In the genomic region with DNA sequence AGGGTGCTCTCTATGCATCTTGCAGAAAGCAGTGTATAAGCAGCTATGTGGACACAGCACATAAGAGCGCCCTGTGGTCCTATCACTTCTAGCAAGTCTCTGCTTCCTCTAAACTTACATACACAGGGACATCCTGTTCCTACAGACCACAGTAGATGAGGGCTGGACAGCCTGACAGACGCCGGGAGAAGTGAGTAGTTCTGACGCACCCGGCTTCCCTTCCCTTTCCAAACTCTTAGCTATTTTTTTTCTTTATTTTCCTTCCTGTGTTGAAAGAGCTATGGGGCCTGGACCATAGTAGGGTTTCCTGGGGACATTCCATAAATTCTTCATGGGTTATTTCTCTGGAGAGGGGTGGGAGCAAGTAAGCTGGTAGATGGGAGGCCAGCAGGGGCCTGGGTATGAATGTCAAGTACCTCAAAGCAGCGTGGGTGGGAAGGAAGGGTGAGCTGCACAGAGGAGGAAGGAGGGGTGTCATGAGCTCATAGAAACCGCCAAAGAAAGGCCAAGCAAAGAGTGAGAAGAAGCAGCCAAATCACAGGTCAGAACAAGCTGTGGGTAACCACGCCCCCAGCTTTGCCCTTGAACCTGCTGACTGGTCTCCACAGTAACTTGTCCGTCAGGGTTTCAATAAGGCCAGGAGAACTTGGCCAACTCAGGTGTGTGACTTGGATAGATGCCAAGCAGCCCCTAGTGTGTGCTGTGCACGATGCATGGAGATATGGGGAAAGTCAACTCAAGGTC, we compare ENCODE assay signal across 9 cellular contexts. TPM values are rescaled to one million over a fixed set of nuclear protein-coding genes. Genes with fewer than 3 reads are reported as not detected.
DNase-seq lines count a peak whose midpoint lies in the region; ATAC-seq and TF ChIP-seq lines count a peak whose summit lies in the region.
"Had no signal": no experiment of that assay in that cellular context is flagged by ENCODE, and none has a peak within 500 bp of the region (broad histone marks: within the 10 kb centered on the region; RNA-seq: fewer than 3 reads in every experiment).

No MANE protein-coding gene starts in this region.

- H3K36me3 ChIP-seq in duodenal mucosa (ENCODE audit: control insufficient read depth in 1 of 2, insufficient read depth in 2 of 2, low read length in 2 of 2) (peaks cover 5 to 42% of the 10 kb centered on the region in 2 donors), osteoblast (ENCODE audit: insufficient read depth, low read length) (no peaks in the 10 kb centered on the region)

- ATAC-seq in GM18907 (IDR thresholded peaks at IDR 0.05; ENCODE audit: unreplicated experiment) (no peak), HG03442 (IDR thresholded peaks at IDR 0.05; ENCODE audit: unreplicated experiment) (no peak), HG02973 (IDR thresholded peaks at IDR 0.05; ENCODE audit: unreplicated experiment) (no peak)

- H2AFZ ChIP-seq in osteoblast (ENCODE audit: low read length): peak overlapping the region; percentile 40

- H3K9me3 ChIP-seq in duodenal mucosa (ENCODE audit: control insufficient read depth in 1 of 2, low read length in 2 of 2): no peaks in the 10 kb centered on the region
- H3K9me3 ChIP-seq in osteoblast (ENCODE audit: low read depth, low read length): no peaks in the 10 kb centered on the region

- peak overlapping the region; percentile 33 for H3K27ac ChIP-seq in duodenal mucosa (ENCODE audit: low read depth, low read length)
- H3K27ac ChIP-seq in osteoblast (ENCODE audit: low read depth, low read length): peak overlapping the region; percentile 73

- H3K4me1 ChIP-seq in duodenal mucosa (ENCODE audit: control insufficient read depth in 1 of 2, insufficient read depth in 2 of 2, low read length in 2 of 2) (peaks cover 33 to 37% of the 10 kb centered on the region in 2 donors), osteoblast (ENCODE audit: insufficient read depth, low read length) (peaks cover 43% of the 10 kb centered on the region)

- no peak for TF ChIP-seq CTCF in osteoblast (IDR thresholded peaks at IDR 0.05; ENCODE audit: extremely low read depth, low read depth, low read length)

- DNase-seq in DMS153 (lab: John Stamatoyannopoulos, UW) (peak; percentile 83), NCI-H460 (ENCODE audit: extremely low read depth, low read depth) (peak; percentile 25), osteoblast (ENCODE audit: insufficient read length, low spot score, missing footprints) (peak; percentile 93), SK-N-DZ (ENCODE audit: low spot score) (no peak)
- DNase-seq: OCI-M1 had no signal

- no peaks in the 10 kb centered on the region for H3K79me2 ChIP-seq in osteoblast (ENCODE audit: insufficient read depth, low read length)

- H3K27me3 ChIP-seq in duodenal mucosa (ENCODE audit: control insufficient read depth in 1 of 2, insufficient read depth in 2 of 2, low read length in 2 of 2): no peaks in the 10 kb centered on the region
- no peaks in the 10 kb centered on the region for H3K27me3 ChIP-seq in osteoblast (ENCODE audit: insufficient read depth, low read length)

- no peak overlapping the region for H3K4me3 ChIP-seq in duodenal mucosa (ENCODE audit: low read depth in 1 of 2, low read length in 2 of 2)
- peak overlapping the region; percentile 8 for H3K4me3 ChIP-seq in osteoblast (ENCODE audit: insufficient read depth, low read length)

- H3K9ac ChIP-seq in duodenal mucosa (ENCODE audit: low read depth in 1 of 2, low read length in 2 of 2): no peak overlapping the region

- H3K4me2 ChIP-seq in osteoblast (ENCODE audit: insufficient read depth, low read length): peak overlapping the region; percentile 35

- no peaks in the 10 kb centered on the region for H4K20me1 ChIP-seq in osteoblast (ENCODE audit: insufficient read depth, low read length)

RNA-seq across cellular contexts. Expression of gene PLXNA2, which starts 36.6 kb away (rescaled TPM):
- total RNA-seq in NCI-H460 (2014; rRNA removed; shearing (Covaris generic)): 5.4 and 6.5 TPM in 2 replicates
- 5.2 and 9.6 TPM in 2 replicates for polyA plus RNA-seq in NCI-H460 (2014; cell fraction: nucleus; rRNA removed)
- 2.7 and 3.3 TPM in 2 replicates for total RNA-seq in osteoblast
- polyA plus RNA-seq in SK-N-DZ (2014; cell fraction: cytosol; rRNA removed): 6.0 and 6.3 TPM in 2 replicates
- polyA plus RNA-seq in SK-N-DZ (2014; cell fraction: nucleus; rRNA removed): 16.3 and 61.2 TPM in 2 replicates
